8 cellular contexts compared by ENCODE assay signal in the genomic region with DNA sequence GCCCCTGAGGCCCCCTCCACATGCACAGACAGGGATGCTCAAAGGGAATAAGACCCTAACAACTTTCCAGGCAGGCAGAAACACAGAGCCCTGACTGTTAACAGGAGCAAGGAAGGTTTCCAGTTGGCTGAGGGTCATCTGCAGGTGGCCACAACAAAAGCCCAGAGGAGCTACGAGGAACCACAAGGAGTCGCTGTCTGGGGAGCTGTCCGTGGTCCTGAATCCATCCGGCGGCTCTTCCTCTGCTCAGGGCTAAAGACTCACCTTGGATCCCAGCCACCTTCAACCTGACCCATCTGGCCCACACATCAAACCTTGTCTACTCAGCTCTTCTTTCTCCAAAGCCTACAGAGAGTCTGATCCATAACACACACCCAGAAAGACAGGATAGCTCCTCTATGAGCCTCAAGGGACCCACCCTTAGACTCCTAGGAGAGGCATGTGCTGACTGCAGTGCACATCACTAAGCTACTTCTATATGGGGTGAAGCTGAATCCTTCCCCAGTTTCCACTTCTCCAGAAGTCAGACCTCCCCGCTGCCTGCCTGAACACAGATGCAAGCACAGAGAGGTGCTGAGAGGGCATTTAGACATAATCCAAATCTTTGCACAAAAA.
DNase-seq lines count a peak whose midpoint lies in the region; ATAC-seq and TF ChIP-seq lines count a peak whose summit lies in the region.

No MANE protein-coding gene starts in this region.

- no peaks in the 10 kb centered on the region for H3K4me1 ChIP-seq in naive thymus-derived CD4-positive, alpha-beta T cell (ENCODE audit: control insufficient read depth in 2 of 2, insufficient read depth in 2 of 2, low read length in 2 of 2)

- peak; percentile 40 for DNase-seq in GM06990 (ENCODE audit: extremely low read depth, insufficient read length)
- DNase-seq in MG63 = peak; percentile 32
- DNase-seq in activated CD4-positive, alpha-beta T cell treated with anti-CD3 and anti-CD28 coated beads, Interleukin-2, amount 50 U/mL, for 48 hours = peak; percentile 66 to 77
- DNase-seq in effector memory CD8-positive, alpha-beta T cell = peak; percentile 57 to 60 (median 58)
- DNase-seq in naive thymus-derived CD4-positive, alpha-beta T cell = peak in 8 of 9 donors; percentile 13 to 77 (median 35)
- no peak for DNase-seq in NCI-H510A (lab: John Stamatoyannopoulos, UW)

- H3K27ac ChIP-seq in naive thymus-derived CD4-positive, alpha-beta T cell (ENCODE audit: low read depth, low read length) = no peak overlapping the region

- H3K4me3 Mint-ChIP-seq in effector memory CD8-positive, alpha-beta T cell = no peak overlapping the region
- no peak overlapping the region for H3K4me3 Mint-ChIP-seq in naive thymus-derived CD4-positive, alpha-beta T cell

- POLR2A ChIA-PET in naive thymus-derived CD4-positive, alpha-beta T cell (lab: Charles Lee) = no interaction called here

- peaks cover 1% of the 10 kb centered on the region for H3K27me3 ChIP-seq in GM06990 (replicated peaks; ENCODE audit: control insufficient read depth, insufficient read depth, low read length)
- H3K27me3 ChIP-seq in MG63 = no peaks in the 10 kb centered on the region
- H3K27me3 ChIP-seq in naive thymus-derived CD4-positive, alpha-beta T cell (ENCODE audit: control insufficient read depth in 2 of 2, insufficient read depth in 2 of 2, low read length in 2 of 2) = no peaks in the 10 kb centered on the region

- H3K27me3 Mint-ChIP-seq in effector memory CD8-positive, alpha-beta T cell = peaks cover 17 to 54% of the 10 kb centered on the region in 2 donors
- H3K27me3 Mint-ChIP-seq in naive thymus-derived CD4-positive, alpha-beta T cell = peaks cover 12 to 46% (median 35%) of the 10 kb centered on the region in 5 donors

- no peaks in the 10 kb centered on the region for H3K9me3 ChIP-seq in MG63
- no peaks in the 10 kb centered on the region for H3K9me3 ChIP-seq in naive thymus-derived CD4-positive, alpha-beta T cell (ENCODE audit: control insufficient read depth in 2 of 3, low read length in 3 of 3)

- H3K4me3 ChIP-seq in GM06990 (replicated peaks; ENCODE audit: low read depth, low read length) (no peak overlapping the region), MG63 (no peak overlapping the region)
- no peak overlapping the region for H3K4me3 ChIP-seq in naive thymus-derived CD4-positive, alpha-beta T cell (ENCODE audit: low read length)

- CTCF ChIA-PET in naive thymus-derived CD4-positive, alpha-beta T cell (lab: Charles Lee) = interaction anchor here (0.6 to 2.6 kb wide), 3 partner anchors 9 to 188 kb away, joined by 3 to 12 read pairs (median 4); no protein-coding TSS in a partner anchor

- H3K9me3 Mint-ChIP-seq in effector memory CD8-positive, alpha-beta T cell = no peaks in the 10 kb centered on the region
- H3K9me3 Mint-ChIP-seq in naive thymus-derived CD4-positive, alpha-beta T cell = peaks cover 0 to 2% (median 0%) of the 10 kb centered on the region in 11 donors

- intact Hi-C loops in naive thymus-derived CD4-positive, alpha-beta T cell (cut with micrococcal nuclease) = no loop called here

- ATAC-seq in effector memory CD8-positive, alpha-beta T cell (replicated peaks) = peak; percentile 61
- peak; percentile 74 for ATAC-seq in naive thymus-derived CD4-positive, alpha-beta T cell
- ATAC-seq in HG02884 (IDR thresholded peaks at IDR 0.05; ENCODE audit: unreplicated experiment) (no peak), GM18520 (IDR thresholded peaks at IDR 0.05; ENCODE audit: unreplicated experiment) (no peak)

- H3K36me3 Mint-ChIP-seq in effector memory CD8-positive, alpha-beta T cell (ENCODE audit: insufficient read depth) = peaks cover 10% of the 10 kb centered on the region
- no peaks in the 10 kb centered on the region for H3K36me3 Mint-ChIP-seq in naive thymus-derived CD4-positive, alpha-beta T cell

- H3K36me3 ChIP-seq in GM06990 (ENCODE audit: control insufficient read depth, insufficient read depth, low read length) = no peaks in the 10 kb centered on the region
- H3K36me3 ChIP-seq in MG63 = no peaks in the 10 kb centered on the region
- no peaks in the 10 kb centered on the region for H3K36me3 ChIP-seq in naive thymus-derived CD4-positive, alpha-beta T cell (ENCODE audit: control insufficient read depth in 2 of 3, insufficient read depth in 3 of 3, low read length in 3 of 3)

- H3K27ac Mint-ChIP-seq in effector memory CD8-positive, alpha-beta T cell = peak overlapping the region in 1 of 2 donors; percentile 29
- H3K27ac Mint-ChIP-seq in naive thymus-derived CD4-positive, alpha-beta T cell = peak overlapping the region in 1 of 9 donors; percentile 65

- peak; percentile 99 for TF ChIP-seq CTCF in GM06990 (IDR thresholded peaks at IDR 0.05; ENCODE audit: insufficient read depth, low read length, poor library complexity, severe bottlenecking)

- H3K4me1 Mint-ChIP-seq in effector memory CD8-positive, alpha-beta T cell (ENCODE audit: low read depth in 2 of 2) = no peaks in the 10 kb centered on the region
- no peaks in the 10 kb centered on the region for H3K4me1 Mint-ChIP-seq in naive thymus-derived CD4-positive, alpha-beta T cell

Comparison
In these comparisons a context has a peak if more than half of its experiments do, and no peak if none do; other contexts are left out.
1. ATAC-seq: peak in effector memory CD8-positive, alpha-beta T cell (single experiment) and naive thymus-derived CD4-positive, alpha-beta T cell (single experiment); none in HG02884 (single experiment) and GM18520 (single experiment).